8 cellular contexts compared by ENCODE assay signal in genomic region chr6:111872521-111873177, GRCh38. TPM values are rescaled to one million over a fixed set of nuclear protein-coding genes. Genes with fewer than 3 reads are reported as not detected.
DNase-seq lines count a peak whose midpoint lies in the region; ATAC-seq, FAIRE-seq and TF ChIP-seq lines count a peak whose summit lies in the region.

No MANE protein-coding gene starts in this region.

- peaks cover 0 to 6% (median 0%) of the 10 kb centered on the region in 3 donors for H3K4me1 ChIP-seq in pancreas
- peaks cover 19% of the 10 kb centered on the region for H3K4me1 ChIP-seq in upper lobe of right lung

- peaks cover 0 to 15% (median 3%) of the 10 kb centered on the region in 4 donors for H3K27me3 ChIP-seq in pancreas
- H3K27me3 ChIP-seq in upper lobe of right lung: no peaks in the 10 kb centered on the region

- peak overlapping the region in 3 of 4 donors; percentile 52 to 56 (median 53) for H3K27ac ChIP-seq in pancreas
- H3K27ac ChIP-seq in upper lobe of right lung: peak overlapping the region; percentile 59

- H3K9me3 ChIP-seq in pancreas (peaks cover 0 to 4% (median 0%) of the 10 kb centered on the region in 4 donors), upper lobe of right lung (no peaks in the 10 kb centered on the region)

- H3K4me3 ChIP-seq in pancreas: peak overlapping the region; percentile 33 to 60 (median 47)
- H3K4me3 ChIP-seq in upper lobe of right lung: peak overlapping the region; percentile 63

- 0 to 2% methylated on average over 8 to 78 of the region's 78 CpGs for WGBS in pancreas, 2 donors

- TF ChIP-seq CTCF in pancreas (IDR thresholded peaks at IDR 0.05): no peak
- TF ChIP-seq CTCF in upper lobe of right lung (IDR thresholded peaks at IDR 0.05): peak; percentile 6

- ATAC-seq in GM18517 (IDR thresholded peaks at IDR 0.05; ENCODE audit: unreplicated experiment) (peak; percentile 21), HG02884 (IDR thresholded peaks at IDR 0.05; ENCODE audit: unreplicated experiment) (peak; percentile 20), pancreas (peak in 2 of 4 donors; percentile 3), upper lobe of right lung (peak; percentile 2)

- intact Hi-C loops in pancreas (cut with DNase I): no loop called here
- intact Hi-C loops in upper lobe of right lung (cut with DNase I): no loop called here

- FAIRE-seq in pancreas (lab: Jason Lieb, UNC): no peak

- DNase-seq in NCI-H774 (lab: John Stamatoyannopoulos, UW) (peak; percentile 82), globus pallidus (ENCODE audit: low spot score) (peak; percentile 53), pancreas (peak in 5 of 6 donors; percentile 16 to 69 (median 31)), upper lobe of right lung (no peak), DMS114 treated with DMSO at 0.1 percent for 48 hours (lab: John Stamatoyannopoulos, UW; ENCODE audit: unreplicated experiment) (no peak)
- peak; percentile 43 for DNase-seq in activated effector memory CD4-positive, alpha-beta T cell treated with Interleukin-2 at 50 U/mL for 16 hours

- H3K36me3 ChIP-seq in pancreas (no peaks in the 10 kb centered on the region), upper lobe of right lung (no peaks in the 10 kb centered on the region)

RNA-seq across cellular contexts. Expression of gene FYN, which starts 0.6 kb away (rescaled TPM):
- 10 to 100 TPM in 3 of 6 donors, 1 to 10 TPM in 3; 6.4 to 21.7 (median 11.9) TPM for total RNA-seq in pancreas
- polyA plus RNA-seq in pancreas: 10 to 100 TPM in 1 of 2 donors, 1 to 10 TPM in 1; 8.7 to 16.5 TPM
- total RNA-seq in upper lobe of right lung: 115 TPM

Comparison
In these comparisons a context has a peak if more than half of its experiments do, and no peak if none do; other contexts are left out.
1. DNase-seq: peak in NCI-H774 (single experiment), activated effector memory CD4-positive, alpha-beta T cell treated with Interleukin-2 at 50 U/mL for 16 hours (single experiment), globus pallidus (single experiment) and pancreas (5 of 6); none in upper lobe of right lung (single experiment) and DMS114 treated with DMSO at 0.1 percent for 48 hours (single experiment).